14 cellular contexts compared by ENCODE assay signal in the genomic region with DNA sequence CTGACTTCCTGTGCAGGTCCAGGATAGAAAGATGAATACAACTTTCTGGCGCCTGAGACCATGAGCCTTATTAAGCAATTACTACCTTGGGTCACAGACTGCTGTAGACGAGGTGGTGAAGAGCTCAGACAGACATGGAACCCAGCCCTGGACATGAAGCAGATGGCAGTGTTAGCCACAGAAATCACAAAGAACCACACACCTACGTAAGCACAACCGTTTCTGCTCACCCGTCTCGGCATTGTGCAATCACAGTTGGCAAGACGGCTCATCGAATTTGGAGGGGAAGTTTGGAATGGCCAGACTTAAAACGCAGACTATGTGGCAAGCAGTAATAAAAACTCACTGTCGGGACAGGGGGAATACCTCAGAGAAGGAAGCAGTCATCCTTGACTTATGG. TPM values are rescaled to one million over a fixed set of nuclear protein-coding genes. Genes with fewer than 3 reads are reported as not detected.
DNase-seq lines count a peak whose midpoint lies in the region; ATAC-seq and TF ChIP-seq lines count a peak whose summit lies in the region.
"Had no signal": no experiment of that assay in that cellular context is flagged by ENCODE, and none has a peak within 500 bp of the region (broad histone marks: within the 10 kb centered on the region; RNA-seq: fewer than 3 reads in every experiment).

No MANE protein-coding gene starts in this region.

- no peak overlapping the region for H2AK9ac ChIP-seq in IMR-90 (replicated peaks; ENCODE audit: low read depth, low read length, poor library complexity)

- no peaks in the 10 kb centered on the region for H3K9me3 ChIP-seq in IMR-90 (ENCODE audit: control insufficient read depth, insufficient read depth, low read length)
- no peaks in the 10 kb centered on the region for H3K9me3 ChIP-seq in adrenal gland (replicated peaks in 1 of 3)
- no peaks in the 10 kb centered on the region for H3K9me3 ChIP-seq in left ventricle myocardium inferior (replicated peaks)
- H3K9me3 ChIP-seq: SJSA1 had no signal

- in situ Hi-C loops in IMR-90 (cut with MboI; ENCODE audit: low sequenced_read_pairs) = no loop called here

- no peak overlapping the region for H2BK20ac ChIP-seq in IMR-90 (ENCODE audit: low read depth, low read length)

- intact Hi-C loops in IMR-90 (cut with micrococcal nuclease) (no loop called here), adrenal gland (cut with DNase I) (no loop called here), left ventricle myocardium inferior (cut with micrococcal nuclease) (no loop called here), sciatic nerve (cut with DNase I) (no loop called here)
- intact Hi-C loops in activated CD4-positive, alpha-beta T cell treated with anti-CD3 and anti-CD28 coated beads for 36 hours (cut with DNase I, micrococcal nuclease) = no loop called here

- no peaks in the 10 kb centered on the region for H3K36me3 Mint-ChIP-seq in activated CD4-positive, alpha-beta T cell treated with anti-CD3 and anti-CD28 coated beads for 36 hours (ENCODE audit: low read depth)

- H3K18ac ChIP-seq in IMR-90 (ENCODE audit: low read depth, low read length) = no peak overlapping the region

- no peak overlapping the region for H3K4me3 ChIP-seq in IMR-90 (ENCODE audit: insufficient read depth, low read depth, low read length)
- H3K4me3 ChIP-seq in adrenal gland = no peak overlapping the region
- H3K4me3 ChIP-seq in left ventricle myocardium inferior = no peak overlapping the region
- H3K4me3 ChIP-seq: cardiac muscle cell, SJSA1 had no signal

- ATAC-seq in IMR-90 (ENCODE audit: low read depth) (no peak), sciatic nerve (peak; percentile 71)
- no peak for ATAC-seq in activated CD4-positive, alpha-beta T cell treated with anti-CD3 and anti-CD28 coated beads for 36 hours

- H3K56ac ChIP-seq in IMR-90 (ENCODE audit: extremely low read depth, insufficient read depth, low read length) = no peak overlapping the region

- no peaks in the 10 kb centered on the region for H3K9me1 ChIP-seq in IMR-90 (ENCODE audit: insufficient read depth, low read length)

- BruUV-seq in IMR-90 (replicated peaks; lab: Mats Ljungman, UMichigan) = no TSS peak

- H3K23ac ChIP-seq in IMR-90 (ENCODE audit: low read depth, low read length) = no peak overlapping the region

- no peak overlapping the region for H3K9ac ChIP-seq in IMR-90 (ENCODE audit: low read depth, low read length)

- WGBS in IMR-90 (ENCODE audit: extremely low coverage in 2 of 2, insufficient read length in 1 of 2), 2 experiments = 73% methylated on average over 3 of the region's 10 CpGs; no CpG with 5 or more reads in 1 of the 2 experiments
- 77 to 92% (median 79%) methylated on average over 10 of the region's 10 CpGs for WGBS in adrenal gland, 4 donors

- no peaks in the 10 kb centered on the region for H3K9me3 Mint-ChIP-seq in activated CD4-positive, alpha-beta T cell treated with anti-CD3 and anti-CD28 coated beads for 36 hours (ENCODE audit: low read depth)
- H3K9me3 Mint-ChIP-seq: activated naive CD4-positive, alpha-beta T cell treated with anti-CD3 and anti-CD28 coated beads for 36 hours had no signal

- H2AFZ ChIP-seq in IMR-90 (replicated peaks; ENCODE audit: low read length, poor library complexity) = no peak overlapping the region

- no peak overlapping the region for H4K91ac ChIP-seq in IMR-90 (ENCODE audit: insufficient read depth, low read depth, low read length)

- no peak overlapping the region for H2BK15ac ChIP-seq in IMR-90 (ENCODE audit: low read depth, low read length)

- no peak overlapping the region for H3K27ac ChIP-seq in IMR-90 (ENCODE audit: insufficient read depth, low read length)
- no peak overlapping the region for H3K27ac ChIP-seq in adrenal gland
- no peak overlapping the region for H3K27ac ChIP-seq in left ventricle myocardium inferior (replicated peaks)
- H3K27ac ChIP-seq: cardiac muscle cell, SJSA1 had no signal

- no peaks in the 10 kb centered on the region for H3K36me3 ChIP-seq in IMR-90 (ENCODE audit: control insufficient read depth, insufficient read depth, low read length)
- H3K36me3 ChIP-seq in adrenal gland (replicated peaks in 1 of 2) = no peaks in the 10 kb centered on the region
- no peaks in the 10 kb centered on the region for H3K36me3 ChIP-seq in left ventricle myocardium inferior
- H3K36me3 ChIP-seq: cardiac muscle cell, SJSA1 had no signal

- no peak overlapping the region for H3K4ac ChIP-seq in IMR-90 (ENCODE audit: low read depth, low read length)

- H2BK120ac ChIP-seq in IMR-90 (ENCODE audit: low read depth, low read length) = no peak overlapping the region

- H4K20me1 ChIP-seq in IMR-90 (ENCODE audit: insufficient read depth, low read length) = no peaks in the 10 kb centered on the region

- POLR2A ChIA-PET in IMR-90 (lab: Charles Lee; ENCODE audit: unreplicated experiment) = no interaction called here
- POLR2A ChIA-PET in activated CD4-positive, alpha-beta T cell treated with anti-CD3 and anti-CD28 coated beads for 36 hours (lab: Charles Lee) = no interaction called here

- no peak for TF ChIP-seq RAD21 in IMR-90 (IDR thresholded peaks at IDR 0.05; ENCODE audit: low read length)

- no peak overlapping the region for H4K8ac ChIP-seq in IMR-90 (ENCODE audit: low read depth in 2 of 2, low read length in 2 of 2)

- no peaks in the 10 kb centered on the region for H3K79me1 ChIP-seq in IMR-90 (ENCODE audit: low read depth in 1 of 2, low read length in 2 of 2)

- no peaks in the 10 kb centered on the region; the same call in 1 of the 2 replicates for H3K4me1 ChIP-seq in IMR-90 (ENCODE audit: control insufficient read depth, insufficient read depth, low read length)
- H3K4me1 ChIP-seq in adrenal gland (replicated peaks in 1 of 2) = no peaks in the 10 kb centered on the region
- H3K4me1 ChIP-seq in left ventricle myocardium inferior = no peaks in the 10 kb centered on the region
- H3K4me1 ChIP-seq: SJSA1 had no signal

- dilution Hi-C loops in IMR-90 (cut with HindIII; ENCODE audit: low sequenced_read_pairs, unreplicated experiment) = no loop called here

- H3K27me3 Mint-ChIP-seq in activated CD4-positive, alpha-beta T cell treated with anti-CD3 and anti-CD28 coated beads for 36 hours = no peaks in the 10 kb centered on the region

- DNase-seq in IMR-90 (no peak), adrenal gland (peak in 6 of 7 donors; percentile 36 to 73 (median 58)), left ventricle myocardium inferior (peak; percentile 32), sciatic nerve (ENCODE audit: low spot score) (peak; percentile 68), middle frontal gyrus (ENCODE audit: extremely low spot score, low spot score) (no peak), ecto neural progenitor cell (ENCODE audit: low spot score) (no peak), NCI-H526 (lab: John Stamatoyannopoulos, UW) (no peak)
- no peak for DNase-seq in activated CD4-positive, alpha-beta T cell treated with anti-CD3 and anti-CD28 coated beads for 36 hours
- DNase-seq: activated naive CD4-positive, alpha-beta T cell treated with anti-CD3 and anti-CD28 coated beads for 36 hours; NCI-H187 treated with DMSO at 0.1 percent for 48 hours; NCI-H774; stimulated activated CD8-positive, alpha-beta memory T cell treated with anti-CD3 and anti-CD28 coated beads, Interleukin-4, amount 100 ng/mL, for 48 hours had no signal

- TF ChIP-seq POLR2A in IMR-90 (IDR thresholded peaks at IDR 0.05; ENCODE audit: low read depth, low read length) = no peak
- no peak for TF ChIP-seq POLR2A in adrenal gland (IDR thresholded peaks at IDR 0.05)

- H4K5ac ChIP-seq in IMR-90 (ENCODE audit: low read depth, low read length) = no peak overlapping the region

- H3K27ac Mint-ChIP-seq in activated CD4-positive, alpha-beta T cell treated with anti-CD3 and anti-CD28 coated beads for 36 hours = no peak overlapping the region
- H3K27ac Mint-ChIP-seq: activated naive CD4-positive, alpha-beta T cell treated with anti-CD3 and anti-CD28 coated beads for 36 hours had no signal

- no peak overlapping the region for H3K4me3 Mint-ChIP-seq in activated CD4-positive, alpha-beta T cell treated with anti-CD3 and anti-CD28 coated beads for 36 hours
- H3K4me3 Mint-ChIP-seq: activated naive CD4-positive, alpha-beta T cell treated with anti-CD3 and anti-CD28 coated beads for 36 hours had no signal

- H2AK5ac ChIP-seq in IMR-90 (ENCODE audit: low read depth, low read length) = no peak overlapping the region

- no peak overlapping the region for H3K14ac ChIP-seq in IMR-90 (replicated peaks; ENCODE audit: low read depth, low read length)

- TF ChIP-seq CTCF in IMR-90 (conservative IDR thresholded peaks at IDR 0.05; ENCODE audit: low read depth, low read length) (no peak), adrenal gland (IDR thresholded peaks at IDR 0.05) (no peak), left ventricle myocardium inferior (IDR thresholded peaks at IDR 0.05; ENCODE audit: borderline replicate concordance) (no peak)

- no peak overlapping the region for H3K4me2 ChIP-seq in IMR-90 (ENCODE audit: low read depth, low read length)

- CTCF ChIA-PET in IMR-90 (lab: Yijun Ruan, JAX) = no interaction called here
- CTCF ChIA-PET in activated CD4-positive, alpha-beta T cell treated with anti-CD3 and anti-CD28 coated beads for 36 hours (lab: Charles Lee) = interaction anchor here (0.7 kb wide), 1 partner anchor 30 kb away, joined by 4 read pairs; no protein-coding TSS in a partner anchor

- H3K4me1 Mint-ChIP-seq in activated CD4-positive, alpha-beta T cell treated with anti-CD3 and anti-CD28 coated beads for 36 hours = peaks cover 3% of the 10 kb centered on the region

- no peak overlapping the region for H2BK5ac ChIP-seq in IMR-90 (ENCODE audit: low read depth, low read length, poor library complexity, severe bottlenecking)

- H3K27me3 ChIP-seq in IMR-90 (ENCODE audit: control insufficient read depth, insufficient read depth, low read length) (no peaks in the 10 kb centered on the region), adrenal gland (no peaks in the 10 kb centered on the region), left ventricle myocardium inferior (ENCODE audit: low read depth) (no peaks in the 10 kb centered on the region)
- H3K27me3 ChIP-seq: cardiac muscle cell, SJSA1 had no signal

TF ChIP-seq in IMR-90, 13 proteins besides CTCF, POLR2A, EP300 and RAD21:
- no peak for TF ChIP-seq MAZ (IDR thresholded peaks at IDR 0.05; ENCODE audit: borderline replicate concordance, low read depth, low read length)
- TF ChIP-seq CEBPB (IDR thresholded peaks at IDR 0.05; ENCODE audit: low read depth, low read length) = peak; percentile 75

RNA-seq across cellular contexts. Expression of gene ASPRV1, which starts 24.3 kb away (rescaled TPM):
- total RNA-seq in IMR-90 (2012; rRNA removed) = 0.18 and 0.28 TPM in 2 replicates
- 0.09 and 0.14 TPM in 2 replicates for polyA plus RNA-seq in IMR-90 (2012; rRNA removed)
- polyA plus RNA-seq in IMR-90 (2012; cell fraction: cytosol; rRNA removed) = 0.08 and 0.10 TPM in 2 replicates
- 0.36 and 0.39 TPM in 2 replicates for polyA plus RNA-seq in IMR-90 (2012; cell fraction: nucleus; rRNA removed; ENCODE audit: low replicate concordance)
- 1 to 10 TPM in 7 of 8 donors, under 1 TPM in 1; 0.61 to 5.6 (median 1.9) TPM for total RNA-seq in adrenal gland
- polyA plus RNA-seq in adrenal gland = 1 to 10 TPM in 2 of 3 donors, under 1 TPM in 1; 0.64 to 3.5 (median 2.8) TPM
- total RNA-seq in left ventricle myocardium inferior = 0.63 TPM
- 5.6 TPM for total RNA-seq in sciatic nerve
- under 1 TPM; 0.32 to 0.73 TPM for total RNA-seq in activated CD4-positive, alpha-beta T cell treated with anti-CD3 and anti-CD28 coated beads for 36 hours

Comparison
In these comparisons a context has a peak if more than half of its experiments do, and no peak if none do; other contexts are left out.
1. DNase-seq: peak in adrenal gland (6 of 7), left ventricle myocardium inferior (single experiment) and sciatic nerve (single experiment); none in IMR-90 (single experiment), middle frontal gyrus (single experiment), activated CD4-positive, alpha-beta T cell treated with anti-CD3 and anti-CD28 coated beads for 36 hours (single experiment), ecto neural progenitor cell (single experiment) and NCI-H526 (0 of 2).